8 cellular contexts compared by ENCODE assay signal in the genomic region with DNA sequence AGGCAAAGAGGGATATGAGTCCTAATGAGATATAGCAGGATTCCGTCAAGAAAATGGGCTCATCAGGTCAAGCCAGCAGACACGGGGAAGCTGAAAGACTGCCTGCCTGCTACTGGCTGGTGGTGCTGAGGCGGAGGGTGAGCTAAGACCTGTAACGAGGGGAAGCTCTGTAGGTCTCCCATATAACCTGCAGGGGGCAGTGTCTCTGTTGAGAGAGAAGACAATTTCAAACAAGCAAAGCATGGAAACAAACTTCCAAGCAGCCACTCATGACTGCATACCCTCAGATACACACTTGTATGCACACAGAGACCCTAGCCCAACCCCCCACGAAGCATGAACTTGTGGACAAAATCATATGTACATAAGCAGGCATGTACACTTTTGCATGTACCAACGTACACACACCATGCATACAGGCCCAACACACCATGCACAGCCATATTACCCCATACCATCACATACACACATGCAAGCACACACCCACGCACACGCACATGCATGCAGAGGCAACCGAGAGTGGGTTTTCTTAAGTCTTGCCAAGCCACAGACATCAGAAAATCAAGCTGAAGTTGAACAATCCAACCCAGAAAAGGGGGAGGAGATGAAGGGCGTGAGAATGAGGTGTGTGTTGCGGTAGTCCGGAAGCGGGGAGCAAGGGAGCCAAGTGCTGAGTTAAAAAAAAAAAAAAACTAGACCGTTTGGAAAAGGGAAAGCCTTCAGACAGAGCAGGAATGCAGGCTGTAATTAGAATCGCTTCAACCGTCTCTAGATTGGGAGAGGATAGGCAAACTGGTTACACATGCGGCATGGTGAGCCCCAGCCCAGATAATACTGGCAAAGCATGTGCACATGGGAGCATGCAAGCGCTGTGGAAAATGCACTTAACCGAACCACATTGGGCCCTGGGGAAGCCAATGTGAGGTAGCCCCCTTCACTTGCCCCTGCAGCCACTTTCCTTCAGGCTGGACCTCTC.
A peak's percentile ranks its signal among the peaks of the same experiment; 100 is the strongest.
DNase-seq lines count a peak whose midpoint lies in the region; ATAC-seq and TF ChIP-seq lines count a peak whose summit lies in the region.

No MANE protein-coding gene starts in this region.

- H3K9ac ChIP-seq in MM.1S (ENCODE audit: low read length) = no peak overlapping the region

- no peak overlapping the region for H3K27ac ChIP-seq in CD8-positive, alpha-beta T cell (ENCODE audit: low read depth, low read length)
- H3K27ac ChIP-seq in MM.1S (ENCODE audit: low read length) (no peak overlapping the region), VCaP (no peak overlapping the region)
- no peak overlapping the region for H3K27ac ChIP-seq in naive thymus-derived CD4-positive, alpha-beta T cell (ENCODE audit: low read depth, low read length)

- no peaks in the 10 kb centered on the region for H3K27me3 ChIP-seq in CD8-positive, alpha-beta T cell (ENCODE audit: insufficient read depth, low read length)
- no peaks in the 10 kb centered on the region for H3K27me3 ChIP-seq in MM.1S (replicated peaks; ENCODE audit: insufficient read depth, low read length)
- H3K27me3 ChIP-seq in naive thymus-derived CD4-positive, alpha-beta T cell (ENCODE audit: control insufficient read depth in 2 of 2, insufficient read depth in 2 of 2, low read length in 2 of 2) = no peaks in the 10 kb centered on the region

- H3K4me3 Mint-ChIP-seq in CD8-positive, alpha-beta T cell = no peak overlapping the region
- H3K4me3 Mint-ChIP-seq in naive thymus-derived CD4-positive, alpha-beta T cell = no peak overlapping the region
- H3K4me3 Mint-ChIP-seq in activated T-helper 17 cell treated with anti-CD3 and anti-CD28 coated beads, Interleukin-2, amount 50 U/mL, for 72 hours = no peak overlapping the region

- no peak overlapping the region for H2AFZ ChIP-seq in MM.1S (ENCODE audit: low read length)

- no peak overlapping the region for H3K27ac Mint-ChIP-seq in CD8-positive, alpha-beta T cell
- H3K27ac Mint-ChIP-seq in naive thymus-derived CD4-positive, alpha-beta T cell = no peak overlapping the region
- H3K27ac Mint-ChIP-seq in activated T-helper 17 cell treated with anti-CD3 and anti-CD28 coated beads, Interleukin-2, amount 50 U/mL, for 72 hours = no peak overlapping the region

- no peaks in the 10 kb centered on the region for H3K36me3 Mint-ChIP-seq in CD8-positive, alpha-beta T cell
- H3K36me3 Mint-ChIP-seq in naive thymus-derived CD4-positive, alpha-beta T cell = no peaks in the 10 kb centered on the region
- no peaks in the 10 kb centered on the region for H3K36me3 Mint-ChIP-seq in activated T-helper 17 cell treated with anti-CD3 and anti-CD28 coated beads, Interleukin-2, amount 50 U/mL, for 72 hours (ENCODE audit: low read depth)

- POLR2A ChIA-PET in CD8-positive, alpha-beta T cell (lab: Charles Lee) = no interaction called here
- POLR2A ChIA-PET in naive thymus-derived CD4-positive, alpha-beta T cell (lab: Charles Lee) = no interaction called here

- ATAC-seq in CD8-positive, alpha-beta T cell = no peak
- ATAC-seq in GM19023 (IDR thresholded peaks at IDR 0.05; ENCODE audit: unreplicated experiment) = peak; percentile 73
- no peak for ATAC-seq in naive thymus-derived CD4-positive, alpha-beta T cell
- ATAC-seq in activated T-helper 17 cell treated with anti-CD3 and anti-CD28 coated beads, Interleukin-2, amount 50 U/mL, for 72 hours (replicated peaks) = no peak
- ATAC-seq in GM18498 (IDR thresholded peaks at IDR 0.05; ENCODE audit: unreplicated experiment) = no peak

- CTCF ChIA-PET in CD8-positive, alpha-beta T cell (lab: Charles Lee) = interaction anchor here (0.6 to 1.0 kb wide), 4 partner anchors 14 to 255 kb away, joined by 3 to 6 read pairs (median 3); no protein-coding TSS in a partner anchor
- CTCF ChIA-PET in naive thymus-derived CD4-positive, alpha-beta T cell (lab: Charles Lee) = interaction anchor here (0.8 to 1.3 kb wide), 2 partner anchors 122 to 266 kb away, joined by 3 to 4 read pairs; no protein-coding TSS in a partner anchor

- no peaks in the 10 kb centered on the region for H3K27me3 Mint-ChIP-seq in CD8-positive, alpha-beta T cell (ENCODE audit: low read depth)
- no peaks in the 10 kb centered on the region for H3K27me3 Mint-ChIP-seq in naive thymus-derived CD4-positive, alpha-beta T cell
- no peaks in the 10 kb centered on the region for H3K27me3 Mint-ChIP-seq in activated T-helper 17 cell treated with anti-CD3 and anti-CD28 coated beads, Interleukin-2, amount 50 U/mL, for 72 hours

- H3K4me3 ChIP-seq in CD8-positive, alpha-beta T cell (ENCODE audit: low read depth, low read length) = no peak overlapping the region
- H3K4me3 ChIP-seq in MM.1S (ENCODE audit: low read length) = no peak overlapping the region
- H3K4me3 ChIP-seq in naive thymus-derived CD4-positive, alpha-beta T cell (ENCODE audit: low read length) = no peak overlapping the region

- no peak for TF ChIP-seq CTCF in CD8-positive, alpha-beta T cell (IDR thresholded peaks at IDR 0.05)
- TF ChIP-seq CTCF in MM.1S (IDR thresholded peaks at IDR 0.05; ENCODE audit: low read length) = peak; percentile 7; the same call in 1 of the 2 replicates
- TF ChIP-seq CTCF in VCaP (conservative IDR thresholded peaks at IDR 0.05) = peak; percentile 51

- no peaks in the 10 kb centered on the region for H3K79me2 ChIP-seq in MM.1S (ENCODE audit: low read length)

- intact Hi-C loops in CD8-positive, alpha-beta T cell (cut with DNase I, micrococcal nuclease) = loop anchor here (1.0 kb wide), 1 partner anchor 128 kb away; no protein-coding TSS in a partner anchor
- intact Hi-C loops in naive thymus-derived CD4-positive, alpha-beta T cell (cut with micrococcal nuclease) = loop anchor here (1.0 to 5.0 kb wide), 4 partner anchors 128 to 267 kb away; partner anchors contain the start of gene EFNB1 (in 1 of the 2)

- no peaks in the 10 kb centered on the region for H3F3A ChIP-seq in MM.1S (ENCODE audit: insufficient read depth, low read length)

- no peaks in the 10 kb centered on the region for H3K4me1 Mint-ChIP-seq in CD8-positive, alpha-beta T cell (ENCODE audit: low read depth)
- no peaks in the 10 kb centered on the region for H3K4me1 Mint-ChIP-seq in naive thymus-derived CD4-positive, alpha-beta T cell
- H3K4me1 Mint-ChIP-seq in activated T-helper 17 cell treated with anti-CD3 and anti-CD28 coated beads, Interleukin-2, amount 50 U/mL, for 72 hours = no peaks in the 10 kb centered on the region

- no peaks in the 10 kb centered on the region for H3K9me3 ChIP-seq in CD8-positive, alpha-beta T cell (ENCODE audit: low read length)
- no peaks in the 10 kb centered on the region for H3K9me3 ChIP-seq in MM.1S (replicated peaks; ENCODE audit: insufficient read depth, low read length)
- H3K9me3 ChIP-seq in naive thymus-derived CD4-positive, alpha-beta T cell (ENCODE audit: control insufficient read depth in 2 of 3, low read length in 3 of 3) = no peaks in the 10 kb centered on the region

- peak in 4 of 7 experiments; percentile 3 to 52 (median 21) for DNase-seq in CD8-positive, alpha-beta T cell
- DNase-seq in MM.1S (no peak), epidermal melanocyte (ENCODE audit: insufficient read length, low spot score) (peak; percentile 44)
- peak in 7 of 9 donors; percentile 5 to 37 (median 24) for DNase-seq in naive thymus-derived CD4-positive, alpha-beta T cell

- no peaks in the 10 kb centered on the region for H3K36me3 ChIP-seq in CD8-positive, alpha-beta T cell (ENCODE audit: insufficient read depth, low read length)
- H3K36me3 ChIP-seq in MM.1S (replicated peaks; ENCODE audit: insufficient read depth, low read length) = no peaks in the 10 kb centered on the region
- H3K36me3 ChIP-seq in naive thymus-derived CD4-positive, alpha-beta T cell (ENCODE audit: control insufficient read depth in 2 of 3, insufficient read depth in 3 of 3, low read length in 3 of 3) = no peaks in the 10 kb centered on the region

- H3K9me2 ChIP-seq in MM.1S (replicated peaks; ENCODE audit: insufficient read depth, low read length) = no peaks in the 10 kb centered on the region

- H3K4me1 ChIP-seq in CD8-positive, alpha-beta T cell (ENCODE audit: insufficient read depth, low read length) = no peaks in the 10 kb centered on the region
- H3K4me1 ChIP-seq in MM.1S (ENCODE audit: low read length) = no peaks in the 10 kb centered on the region
- no peaks in the 10 kb centered on the region for H3K4me1 ChIP-seq in naive thymus-derived CD4-positive, alpha-beta T cell (ENCODE audit: control insufficient read depth in 2 of 2, insufficient read depth in 2 of 2, low read length in 2 of 2)

- no peaks in the 10 kb centered on the region for H4K20me1 ChIP-seq in MM.1S (ENCODE audit: insufficient read depth, low read length)

- no peaks in the 10 kb centered on the region for H3K9me3 Mint-ChIP-seq in CD8-positive, alpha-beta T cell
- H3K9me3 Mint-ChIP-seq in naive thymus-derived CD4-positive, alpha-beta T cell = no peaks in the 10 kb centered on the region
- H3K9me3 Mint-ChIP-seq in activated T-helper 17 cell treated with anti-CD3 and anti-CD28 coated beads, Interleukin-2, amount 50 U/mL, for 72 hours = no peaks in the 10 kb centered on the region

- H3K4me2 ChIP-seq in MM.1S (ENCODE audit: low read depth, low read length) = no peak overlapping the region
